In the genomic region with DNA sequence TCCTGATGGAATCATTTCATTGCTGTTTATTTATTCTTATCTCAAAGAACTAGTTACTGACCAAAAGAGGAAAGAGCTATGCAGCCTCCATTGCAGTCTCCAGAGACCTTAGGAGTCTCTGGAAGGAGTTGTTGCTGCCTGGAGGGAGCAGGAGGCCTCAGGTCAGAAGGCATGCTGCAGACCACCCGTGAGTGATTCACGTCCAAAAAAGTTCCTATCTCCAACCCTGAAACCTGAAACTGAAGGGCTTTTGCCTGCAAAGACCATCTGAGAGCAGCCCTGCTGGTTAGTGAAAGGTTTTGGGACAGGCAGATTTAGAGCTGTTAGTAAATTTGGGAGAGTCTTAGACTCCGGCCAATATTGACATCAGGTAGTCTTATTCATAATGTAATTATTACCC, we compare ENCODE assay signal across 19 cellular contexts. TPM values are rescaled to one million over a fixed set of nuclear protein-coding genes. Genes with fewer than 3 reads are reported as not detected.
DNase-seq lines count a peak whose midpoint lies in the region; ATAC-seq and TF ChIP-seq lines count a peak whose summit lies in the region.
"Had no signal": no experiment of that assay in that cellular context is flagged by ENCODE, and none has a peak within 500 bp of the region (broad histone marks: within the 10 kb centered on the region; RNA-seq: fewer than 3 reads in every experiment).

No MANE protein-coding gene starts in this region.

- H3K4me3 ChIP-seq in mesendoderm (ENCODE audit: low read length) (no peak overlapping the region), neural progenitor cell (no peak overlapping the region)
- H3K4me3 ChIP-seq: BLaER1 had no signal

- no peaks in the 10 kb centered on the region for H4K20me1 ChIP-seq in neural progenitor cell (ENCODE audit: low read depth)
- H4K20me1 ChIP-seq: BLaER1 had no signal

- H3K56ac ChIP-seq in mesendoderm (ENCODE audit: low read length): no peak overlapping the region

- no peak overlapping the region for H3K23ac ChIP-seq in mesendoderm (ENCODE audit: low read length)

- H3K4ac ChIP-seq in mesendoderm (ENCODE audit: low read depth, low read length): no peak overlapping the region

- H3K79me1 ChIP-seq in mesendoderm (ENCODE audit: low read length): no peaks in the 10 kb centered on the region

- no peak for TF ChIP-seq POLR2A in GM18505 (IDR thresholded peaks at IDR 0.05; ENCODE audit: borderline replicate concordance, extremely low read depth, insufficient read depth, insufficient read length)

- H2AK5ac ChIP-seq in mesendoderm (ENCODE audit: low read length): no peak overlapping the region

- no peak overlapping the region for H4K5ac ChIP-seq in mesendoderm (ENCODE audit: low read length)

- H3K27ac ChIP-seq in mesendoderm (ENCODE audit: low read depth, low read length) (no peak overlapping the region), neural progenitor cell (no peak overlapping the region)
- H3K27ac ChIP-seq: 22Rv1, BLaER1 had no signal

- no peaks in the 10 kb centered on the region for H3F3A ChIP-seq in neural progenitor cell (ENCODE audit: low read depth)

- H3K4me2 ChIP-seq in mesendoderm (ENCODE audit: low read length): no peak overlapping the region
- H3K4me2 ChIP-seq in neural progenitor cell: no peak overlapping the region
- H3K4me2 ChIP-seq: BLaER1 had no signal

- peak overlapping the region; percentile 38 for H2AFZ ChIP-seq in neural progenitor cell (replicated peaks)

- no peaks in the 10 kb centered on the region for H3K9me3 Mint-ChIP-seq in neural progenitor cell

- peak; percentile 69 for DNase-seq in ELF-1 (ENCODE audit: low read depth, low spot score)
- DNase-seq in iPS-NIHi11 (ENCODE audit: low spot score): peak; percentile 17
- DNase-seq in mesendoderm: peak; percentile 18
- no peak for DNase-seq in neural progenitor cell (ENCODE audit: low spot score)
- DNase-seq in 8988T: no peak
- no peak for DNase-seq in superior temporal gyrus (ENCODE audit: extremely low spot score)
- DNase-seq: CD4-positive, alpha-beta memory T cell; DMS153; DMS79; GF-D8; HCEC 1CT had no signal

- no peak overlapping the region for H4K8ac ChIP-seq in mesendoderm (ENCODE audit: low read depth, low read length)

- no peak overlapping the region for H3K27ac Mint-ChIP-seq in neural progenitor cell
- H3K27ac Mint-ChIP-seq: CD4-positive, alpha-beta memory T cell had no signal

- H3K27me3 Mint-ChIP-seq in neural progenitor cell (ENCODE audit: insufficient read depth, low read depth): no peaks in the 10 kb centered on the region

- H3K36me3 Mint-ChIP-seq in neural progenitor cell: no peaks in the 10 kb centered on the region
- H3K36me3 Mint-ChIP-seq: CD14-positive monocyte; CD4-positive, alpha-beta memory T cell had no signal

- H2BK15ac ChIP-seq in mesendoderm (replicated peaks; ENCODE audit: low read depth): no peak overlapping the region

- no peaks in the 10 kb centered on the region for H3K27me3 ChIP-seq in mesendoderm (ENCODE audit: insufficient read depth, low read length, poor library complexity)
- no peaks in the 10 kb centered on the region for H3K27me3 ChIP-seq in neural progenitor cell
- H3K27me3 ChIP-seq: BLaER1 had no signal

- no peaks in the 10 kb centered on the region for H3K9me3 ChIP-seq in neural progenitor cell (ENCODE audit: low read depth)
- H3K9me3 ChIP-seq: BLaER1 had no signal

- no peak for ATAC-seq in GM18505 (IDR thresholded peaks at IDR 0.05; ENCODE audit: unreplicated experiment)

- no CpG with 5 or more reads among the region's 3 CpGs for WGBS in mesendoderm (ENCODE audit: extremely low coverage, insufficient coverage, low lambda C conversion rate)

- H3K79me2 ChIP-seq in mesendoderm (ENCODE audit: control insufficient read depth, insufficient read depth, low read length) (no peaks in the 10 kb centered on the region), neural progenitor cell (ENCODE audit: low read depth) (no peaks in the 10 kb centered on the region)

- TF ChIP-seq CTCF in neural progenitor cell (IDR thresholded peaks at IDR 0.05): no peak

- H2BK120ac ChIP-seq in mesendoderm (ENCODE audit: low read depth, low read length): no peak overlapping the region

- H3K36me3 ChIP-seq in mesendoderm (ENCODE audit: control insufficient read depth, insufficient read depth, low read length) (no peaks in the 10 kb centered on the region), neural progenitor cell (no peaks in the 10 kb centered on the region)
- H3K36me3 ChIP-seq: BLaER1 had no signal

- no peaks in the 10 kb centered on the region for H3K4me1 ChIP-seq in mesendoderm (ENCODE audit: control insufficient read depth, low read depth, low read length)
- H3K4me1 ChIP-seq in neural progenitor cell: no peaks in the 10 kb centered on the region
- H3K4me1 ChIP-seq: BLaER1 had no signal

- no peak overlapping the region for H3K4me3 Mint-ChIP-seq in neural progenitor cell
- H3K4me3 Mint-ChIP-seq: CD14-positive monocyte; CD4-positive, alpha-beta memory T cell had no signal

- H2BK5ac ChIP-seq in mesendoderm (ENCODE audit: low read length): no peak overlapping the region

- no peaks in the 10 kb centered on the region for H3K4me1 Mint-ChIP-seq in neural progenitor cell
- H3K4me1 Mint-ChIP-seq: CD14-positive monocyte; CD4-positive, alpha-beta memory T cell had no signal

- H3K18ac ChIP-seq in mesendoderm (ENCODE audit: low read length): no peak overlapping the region

- no peak overlapping the region for H3K9ac ChIP-seq in mesendoderm (ENCODE audit: low read length)
- no peak overlapping the region for H3K9ac ChIP-seq in neural progenitor cell
- H3K9ac ChIP-seq: BLaER1 had no signal

RNA-seq across cellular contexts. Expression of a gene that starts 29.1 kb away (rescaled TPM):
- polyA plus RNA-seq in mesendoderm (2013, experiment 1 of 2): 0.08 TPM
- 0.14 TPM for polyA plus RNA-seq in mesendoderm (2013, experiment 2 of 2)
- not detected in 2 replicates for total RNA-seq in neural progenitor cell (ENCODE audit: low replicate concordance)
- total RNA-seq: A673; CD4-positive, alpha-beta memory T cell; Daoy; HT-29 had no signal
- polyA plus RNA-seq: AG04450; CD14-positive monocyte; CD4-positive, alpha-beta memory T cell had no signal

RNA-seq across cellular contexts. Expression of a gene that starts 47.2 kb away (rescaled TPM):
- 22.9 TPM for polyA plus RNA-seq in mesendoderm (2013, experiment 1 of 2)
- polyA plus RNA-seq in mesendoderm (2013, experiment 2 of 2): 23.1 TPM
- 11.2 and 16.3 TPM in 2 replicates for total RNA-seq in neural progenitor cell (ENCODE audit: low replicate concordance)
- polyA plus RNA-seq: CD4-positive, alpha-beta memory T cell had no signal

Comparison
In these comparisons a context has a peak if more than half of its experiments do, and no peak if none do; other contexts are left out.
1. DNase-seq: peak in ELF-1 (single experiment), iPS-NIHi11 (single experiment) and mesendoderm (single experiment); none in neural progenitor cell (single experiment), 8988T (single experiment) and superior temporal gyrus (single experiment).